ENCODE assay signal across 2 cellular contexts in genomic region chr10:22129612-22130011, GRCh38.
TF ChIP-seq lines count a peak whose summit lies in the region.

No MANE protein-coding gene starts in this region.

TF ChIP-seq in HEK293, 187 proteins besides CTCF, POLR2A, EP300 and RAD21:
- TF ChIP-seq ZFHX2 (tag by site-specific recombination; conservative IDR thresholded peaks at IDR 0.05), result peak; percentile 49; the same call in 1 of the 2 replicates
- 0 out of 2 replicates have a peak, but pooled peaks have one; percentile 4 for TF ChIP-seq YY1 (tag by site-specific recombination; IDR thresholded peaks at IDR 0.05)

TF ChIP-seq in H1, 55 proteins besides CTCF, POLR2A, EP300 and RAD21:
- 0 out of 2 replicates have a peak, but pooled peaks have one; percentile 44 for TF ChIP-seq RBBP5 (IDR thresholded peaks at IDR 0.05; ENCODE audit: borderline replicate concordance, low read depth, low read length)
TF ChIP-seq in H1: peak in this region for 1; not testable (repeated sequence) for 54.
